In genomic region chr20:62141397-62142251, GRCh38 we compare ENCODE assay signal across 8 cellular contexts. TPM values are rescaled to one million over a fixed set of nuclear protein-coding genes. Genes with fewer than 3 reads are reported as not detected.
DNase-seq lines count a peak whose midpoint lies in the region; ATAC-seq and TF ChIP-seq lines count a peak whose summit lies in the region.

No MANE protein-coding gene starts in this region.

- no peaks in the 10 kb centered on the region for H3K27me3 ChIP-seq in spleen (replicated peaks in 1 of 7)

- H3K36me3 ChIP-seq in spleen, result peaks cover 2 to 46% (median 41%) of the 10 kb centered on the region in 6 donors

- H3K4me3 Mint-ChIP-seq in IgD-negative memory B cell, result peak overlapping the region; percentile 88 to 96 (median 94)
- peak overlapping the region; percentile 83 for H3K4me3 Mint-ChIP-seq in activated naive CD4-positive, alpha-beta T cell treated with anti-CD3 and anti-CD28 coated beads for 36 hours

- H3K4me1 ChIP-seq in spleen, result peaks cover 16 to 73% (median 45%) of the 10 kb centered on the region in 6 donors

- peak; percentile 38 for DNase-seq in DMS 273 (lab: John Stamatoyannopoulos, UW; ENCODE audit: unreplicated experiment)
- DNase-seq in DMS 273 treated with DMSO at 0.1 percent for 48 hours (lab: John Stamatoyannopoulos, UW), result no peak
- peak; percentile 40 for DNase-seq in activated naive CD4-positive, alpha-beta T cell treated with anti-CD3 and anti-CD28 coated beads for 36 hours
- no peak for DNase-seq in spleen
- no peak for DNase-seq in hippocampal formation (lab: John Stamatoyannopoulos, UW)

- H3K36me3 Mint-ChIP-seq in IgD-negative memory B cell, result peaks cover 6% of the 10 kb centered on the region
- peaks cover 39% of the 10 kb centered on the region for H3K36me3 Mint-ChIP-seq in activated naive CD4-positive, alpha-beta T cell treated with anti-CD3 and anti-CD28 coated beads for 36 hours (ENCODE audit: low read depth)

- TF ChIP-seq POLR2A in spleen (IDR thresholded peaks at IDR 0.05), result no peak

- no peak for ATAC-seq in HG02642 (IDR thresholded peaks at IDR 0.05; ENCODE audit: poor library complexity, unreplicated experiment)

- WGBS in spleen, 5 donors, result 15 to 35% (median 20%) methylated on average over 14 of the region's 14 CpGs

- H3K9me3 Mint-ChIP-seq in IgD-negative memory B cell, result no peaks in the 10 kb centered on the region
- H3K9me3 Mint-ChIP-seq in activated naive CD4-positive, alpha-beta T cell treated with anti-CD3 and anti-CD28 coated beads for 36 hours, result no peaks in the 10 kb centered on the region

- H3K4me3 ChIP-seq in iPS-11a (ENCODE audit: low read depth, low read length), result peak overlapping the region; percentile 78
- peak overlapping the region; percentile 60 to 97 (median 82) for H3K4me3 ChIP-seq in spleen

- intact Hi-C loops in activated naive CD4-positive, alpha-beta T cell treated with anti-CD3 and anti-CD28 coated beads for 36 hours (cut with micrococcal nuclease), result loop anchor here (1.0 kb wide), 1 partner anchor 74 kb away; no protein-coding TSS in a partner anchor
- intact Hi-C loops in spleen (cut with DNase I; ENCODE audit: low total_unique reads), result loop anchor here (5.0 kb wide), 1 partner anchor 41 kb away; the partner anchor contains the start of gene MTG2

- no peaks in the 10 kb centered on the region for H3K9me3 ChIP-seq in spleen

- peak overlapping the region; percentile 94 to 95 (median 94) for H3K27ac Mint-ChIP-seq in IgD-negative memory B cell
- H3K27ac Mint-ChIP-seq in activated naive CD4-positive, alpha-beta T cell treated with anti-CD3 and anti-CD28 coated beads for 36 hours, result peak overlapping the region; percentile 87

- CTCF ChIA-PET in activated naive CD4-positive, alpha-beta T cell treated with anti-CD3 and anti-CD28 coated beads for 36 hours (lab: Charles Lee), result interaction anchor here (0.9 to 2.2 kb wide), 6 partner anchors 9 to 131 kb away, joined by 3 to 9 read pairs (median 3); partner anchors contain the start of gene LSM14B

- peaks cover 21 to 36% (median 25%) of the 10 kb centered on the region in 3 donors for H3K4me1 Mint-ChIP-seq in IgD-negative memory B cell
- H3K4me1 Mint-ChIP-seq in activated naive CD4-positive, alpha-beta T cell treated with anti-CD3 and anti-CD28 coated beads for 36 hours (ENCODE audit: low read depth), result peaks cover 53% of the 10 kb centered on the region

- peak in 2 of 11 experiments; percentile 14 to 39 for TF ChIP-seq CTCF in spleen (IDR thresholded peaks at IDR 0.05 in 8 of 11, conservative IDR thresholded peaks at IDR 0.05 in 3 of 11)

- no peaks in the 10 kb centered on the region for H3K27me3 Mint-ChIP-seq in IgD-negative memory B cell
- H3K27me3 Mint-ChIP-seq in activated naive CD4-positive, alpha-beta T cell treated with anti-CD3 and anti-CD28 coated beads for 36 hours (ENCODE audit: low read depth), result no peaks in the 10 kb centered on the region

- H3K27ac ChIP-seq in spleen, result peak overlapping the region in 7 of 8 donors; percentile 93 to 99 (median 96)

RNA-seq across cellular contexts. Expression of gene PSMA7, which starts 1.6 kb away (rescaled TPM):
- polyA plus RNA-seq in IgD-negative memory B cell (428 TPM), spleen (100 to 1,000 TPM; 178 to 281 (median 235) TPM)
- 100 to 1,000 TPM; 287 to 288 TPM for total RNA-seq in activated naive CD4-positive, alpha-beta T cell treated with anti-CD3 and anti-CD28 coated beads for 36 hours
- total RNA-seq in spleen, result 100 to 1,000 TPM; 157 to 247 (median 180) TPM

RNA-seq across cellular contexts. Expression of gene SS18L1, which starts 1.9 kb away (rescaled TPM):
- polyA plus RNA-seq in IgD-negative memory B cell (1.4 TPM), spleen (10 to 100 TPM in 1 of 3 donors, 1 to 10 TPM in 2; 6.7 to 11.0 (median 8.4) TPM)
- total RNA-seq in activated naive CD4-positive, alpha-beta T cell treated with anti-CD3 and anti-CD28 coated beads for 36 hours, result 10 to 100 TPM; 14.5 to 18.0 TPM
- 10 to 100 TPM; 13.0 to 18.6 (median 14.3) TPM for total RNA-seq in spleen

RNA-seq across cellular contexts. Expression of gene LSM14B, which starts 19.3 kb away (rescaled TPM):
- polyA plus RNA-seq in IgD-negative memory B cell (0.98 TPM), spleen (10 to 100 TPM; 14.0 to 20.1 (median 15.0) TPM)
- total RNA-seq in activated naive CD4-positive, alpha-beta T cell treated with anti-CD3 and anti-CD28 coated beads for 36 hours, result 10 to 100 TPM; 29.6 to 33.3 TPM
- 10 to 100 TPM; 17.6 to 37.6 (median 31.9) TPM for total RNA-seq in spleen

RNA-seq across cellular contexts. Expression of gene MTG2, which starts 41.2 kb away (rescaled TPM):
- polyA plus RNA-seq in IgD-negative memory B cell (26.2 TPM), spleen (10 to 100 TPM; 26.9 to 41.3 (median 37.7) TPM)
- total RNA-seq in activated naive CD4-positive, alpha-beta T cell treated with anti-CD3 and anti-CD28 coated beads for 36 hours, result 10 to 100 TPM; 34.3 to 36.4 TPM
- 10 to 100 TPM; 22.6 to 39.8 (median 37.5) TPM for total RNA-seq in spleen

Comparison
In these comparisons a context has a peak if more than half of its experiments do, and no peak if none do; other contexts are left out.
1. DNase-seq: peak in DMS 273 (single experiment) and activated naive CD4-positive, alpha-beta T cell treated with anti-CD3 and anti-CD28 coated beads for 36 hours (single experiment); none in DMS 273 treated with DMSO at 0.1 percent for 48 hours (single experiment), spleen (single experiment) and hippocampal formation (0 of 2).